Comparison of ENCODE assay signal across 9 cellular contexts in genomic region chr6:15296735-15297134, GRCh38. TPM values are rescaled to one million over a fixed set of nuclear protein-coding genes. Genes with fewer than 3 reads are reported as not detected.
DNase-seq lines count a peak whose midpoint lies in the region; ATAC-seq and TF ChIP-seq lines count a peak whose summit lies in the region.
"Had no signal": no experiment of that assay in that cellular context is flagged by ENCODE, and none has a peak within 500 bp of the region (broad histone marks: within the 10 kb centered on the region; RNA-seq: fewer than 3 reads in every experiment).

No MANE protein-coding gene starts in this region.

- no peak for TF ChIP-seq CTCF in chondrocyte (IDR thresholded peaks at IDR 0.05)

- no peaks in the 10 kb centered on the region for H3K27me3 Mint-ChIP-seq in activated CD8-positive, alpha-beta T cell treated with anti-CD3 and anti-CD28 coated beads, Interleukin-2, amount 10 ng/mL, durations not matched to agents 7 days and 5 days (ENCODE audit: low read depth)
- H3K27me3 Mint-ChIP-seq in chondrocyte (ENCODE audit: low read depth) = no peaks in the 10 kb centered on the region

- H3K4me1 Mint-ChIP-seq in activated CD8-positive, alpha-beta T cell treated with anti-CD3 and anti-CD28 coated beads, Interleukin-2, amount 10 ng/mL, durations not matched to agents 7 days and 5 days (ENCODE audit: low read depth) = peaks cover 89% of the 10 kb centered on the region
- H3K4me1 Mint-ChIP-seq in chondrocyte (ENCODE audit: low read depth) = peaks cover 39% of the 10 kb centered on the region

- peak; percentile 30 for ATAC-seq in HG02938 (IDR thresholded peaks at IDR 0.05; ENCODE audit: unreplicated experiment)
- ATAC-seq in activated CD8-positive, alpha-beta T cell treated with anti-CD3 and anti-CD28 coated beads, Interleukin-2, amount 10 ng/mL, durations not matched to agents 7 days and 5 days = peak; percentile 74

- CTCF ChIA-PET in activated CD8-positive, alpha-beta T cell treated with anti-CD3 and anti-CD28 coated beads, Interleukin-2, amount 10 ng/mL, durations not matched to agents 7 days and 5 days (lab: Charles Lee) = interaction anchor here (1.0 to 1.4 kb wide), 3 partner anchors 30 to 51 kb away, joined by 4 to 5 read pairs (median 5); partner anchors contain the start of gene JARID2

- peak; percentile 61 for DNase-seq in stimulated activated CD4-positive, alpha-beta T cell treated with anti-CD3 and anti-CD28 coated beads, Interleukin-15, amount 100 ng/mL, for 24 hours
- no peak for DNase-seq in stimulated activated CD4-positive, alpha-beta T cell treated with anti-CD3 and anti-CD28 coated beads, Interleukin-12 subunit alpha, Interleukin-12 subunit beta, amount 100 ng/mL, for 4 hours
- peak; percentile 65 for DNase-seq in activated CD8-positive, alpha-beta T cell treated with anti-CD3 and anti-CD28 coated beads, Interleukin-2, amount 10 ng/mL, durations not matched to agents 7 days and 5 days
- DNase-seq in NCI-H2107 (lab: John Stamatoyannopoulos, UW) (no peak), chondrocyte (ENCODE audit: low spot score) (no peak), SIG-M5 treated with dmso at 0.1 percent for 504 hours (lab: John Stamatoyannopoulos, UW; ENCODE audit: unreplicated experiment) (no peak), SW 1271 (lab: John Stamatoyannopoulos, UW) (no peak)
- DNase-seq: NCI-H748 treated with DMSO at 0.1 percent for 48 hours had no signal

- H3K4me3 Mint-ChIP-seq in activated CD8-positive, alpha-beta T cell treated with anti-CD3 and anti-CD28 coated beads, Interleukin-2, amount 10 ng/mL, durations not matched to agents 7 days and 5 days = peak overlapping the region; percentile 61
- no peak overlapping the region for H3K4me3 Mint-ChIP-seq in chondrocyte (ENCODE audit: unreplicated experiment)

- POLR2A ChIA-PET in activated CD8-positive, alpha-beta T cell treated with anti-CD3 and anti-CD28 coated beads, Interleukin-2, amount 10 ng/mL, durations not matched to agents 7 days and 5 days (lab: Charles Lee) = interaction anchor here (0.6 kb wide), 1 partner anchor 1724 kb away, joined by 3 read pairs; no protein-coding TSS in a partner anchor

- peaks cover 31% of the 10 kb centered on the region for H3K36me3 Mint-ChIP-seq in activated CD8-positive, alpha-beta T cell treated with anti-CD3 and anti-CD28 coated beads, Interleukin-2, amount 10 ng/mL, durations not matched to agents 7 days and 5 days (ENCODE audit: low read depth)
- no peaks in the 10 kb centered on the region for H3K36me3 Mint-ChIP-seq in chondrocyte (ENCODE audit: low read depth)

- H3K9me3 Mint-ChIP-seq in activated CD8-positive, alpha-beta T cell treated with anti-CD3 and anti-CD28 coated beads, Interleukin-2, amount 10 ng/mL, durations not matched to agents 7 days and 5 days (ENCODE audit: insufficient read depth) = no peaks in the 10 kb centered on the region
- no peaks in the 10 kb centered on the region for H3K9me3 Mint-ChIP-seq in chondrocyte (ENCODE audit: low read depth)

- H3K27ac Mint-ChIP-seq in activated CD8-positive, alpha-beta T cell treated with anti-CD3 and anti-CD28 coated beads, Interleukin-2, amount 10 ng/mL, durations not matched to agents 7 days and 5 days = peak overlapping the region; percentile 92
- no peak overlapping the region for H3K27ac Mint-ChIP-seq in chondrocyte (ENCODE audit: unreplicated experiment)

RNA-seq across cellular contexts. Expression of gene JARID2, which starts 50.9 kb away (rescaled TPM):
- 10 to 100 TPM; 33.0 to 33.2 TPM for total RNA-seq in activated CD8-positive, alpha-beta T cell treated with anti-CD3 and anti-CD28 coated beads, Interleukin-2, amount 10 ng/mL, durations not matched to agents 7 days and 5 days
- total RNA-seq in chondrocyte = 7.7 to 10.2 TPM (median 9.9 TPM) in 3 replicates

Comparison
In these comparisons a context has a peak if more than half of its experiments do, and no peak if none do; other contexts are left out.
1. DNase-seq: peak in stimulated activated CD4-positive, alpha-beta T cell treated with anti-CD3 and anti-CD28 coated beads, Interleukin-15, amount 100 ng/mL, for 24 hours (single experiment) and activated CD8-positive, alpha-beta T cell treated with anti-CD3 and anti-CD28 coated beads, Interleukin-2, amount 10 ng/mL, durations not matched to agents 7 days and 5 days (single experiment); none in stimulated activated CD4-positive, alpha-beta T cell treated with anti-CD3 and anti-CD28 coated beads, Interleukin-12 subunit alpha, Interleukin-12 subunit beta, amount 100 ng/mL, for 4 hours (single experiment), NCI-H2107 (single experiment), chondrocyte (single experiment), SIG-M5 treated with dmso at 0.1 percent for 504 hours (single experiment) and SW 1271 (0 of 2).